Comparison of ENCODE assay signal across 10 cellular contexts in the genomic region with DNA sequence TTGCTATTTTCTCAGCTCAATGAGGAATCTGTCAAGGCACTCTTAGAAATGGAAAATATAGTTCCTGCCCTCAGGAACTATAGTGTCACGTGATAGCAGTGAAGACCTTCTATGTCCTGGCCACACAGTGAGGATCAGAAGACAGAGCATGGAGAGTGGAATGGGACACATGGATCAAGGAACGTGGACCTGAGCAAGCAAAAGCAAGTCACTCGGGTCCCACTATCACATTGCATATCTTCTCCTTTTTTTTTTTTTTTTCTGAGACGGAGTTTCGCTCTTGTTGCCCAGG. TPM values are rescaled to one million over a fixed set of nuclear protein-coding genes. Genes with fewer than 3 reads are reported as not detected.
DNase-seq lines count a peak whose midpoint lies in the region; ATAC-seq, FAIRE-seq and TF ChIP-seq lines count a peak whose summit lies in the region.
"Had no signal": no experiment of that assay in that cellular context is flagged by ENCODE, and none has a peak within 500 bp of the region (broad histone marks: within the 10 kb centered on the region; RNA-seq: fewer than 3 reads in every experiment).

No MANE protein-coding gene starts in this region.

- POLR2A ChIA-PET in activated naive CD8-positive, alpha-beta T cell treated with anti-CD3 and anti-CD28 coated beads, Interleukin-2, amount 10 ng/mL, durations not matched to agents 7 days and 5 days (lab: Charles Lee) = interaction anchor here (0.7 to 2.8 kb wide), 7 partner anchors 14 to 48 kb away, joined by 3 to 15 read pairs (median 4); no protein-coding TSS in a partner anchor

- H3K9ac ChIP-seq in BLaER1 treated with 17β-estradiol and CSF1 and Interleukin-3, amounts not matched to agents 10 nM and 100 nM = peak overlapping the region; percentile 42 to 71 (median 63); a peak in 15 of 22 replicates
- H3K9ac ChIP-seq in neural progenitor cell = no peak overlapping the region

- peaks cover 5 to 76% (median 64%) of the 10 kb centered on the region in 11 experiments; a peak in 20 of 22 replicates for H3K36me3 ChIP-seq in BLaER1 treated with 17β-estradiol and CSF1 and Interleukin-3, amounts not matched to agents 10 nM and 100 nM
- H3K36me3 ChIP-seq in neural progenitor cell (no peaks in the 10 kb centered on the region), tibial artery (no peaks in the 10 kb centered on the region)

- intact Hi-C loops in tibial artery (cut with DNase I; ENCODE audit: low total_unique reads) = no loop called here

- H3K27me3 ChIP-seq in BLaER1 treated with 17β-estradiol and CSF1 and Interleukin-3, amounts not matched to agents 10 nM and 100 nM = no peaks in the 10 kb centered on the region
- H3K27me3 ChIP-seq in neural progenitor cell (no peaks in the 10 kb centered on the region), tibial artery (no peaks in the 10 kb centered on the region)

- in situ Hi-C loops in KBM-7 (cut with MboI; ENCODE audit: low pct_unique_long_range_greater_than_20kb, low sequenced_read_pairs) = no loop called here

- DNase-seq in HFFc6 (no peak), neural progenitor cell (ENCODE audit: low spot score) (no peak), KBM-7 (no peak), tibial artery (no peak), GM12892 (ENCODE audit: insufficient read length) (no peak), NOMO-1 treated with DMSO at 0.1 percent for 48 hours (lab: John Stamatoyannopoulos, UW; ENCODE audit: unreplicated experiment) (no peak)
- no peak for DNase-seq in activated naive CD8-positive, alpha-beta T cell treated with anti-CD3 and anti-CD28 coated beads, Interleukin-2, amount 10 ng/mL, durations not matched to agents 7 days and 5 days
- DNase-seq: KG1, NCI-H2029 had no signal

- H3K27ac ChIP-seq in BLaER1 treated with 17β-estradiol and CSF1 and Interleukin-3, amounts not matched to agents 10 nM and 100 nM = peak overlapping the region; percentile 50 to 92 (median 78); a peak in 21 of 22 replicates
- H3K27ac ChIP-seq in neural progenitor cell = no peak overlapping the region
- no peak overlapping the region for H3K27ac ChIP-seq in tibial artery

- peaks cover 96 to 100% (median 100%) of the 10 kb centered on the region in 11 experiments for H4K20me1 ChIP-seq in BLaER1 treated with 17β-estradiol and CSF1 and Interleukin-3, amounts not matched to agents 10 nM and 100 nM
- H4K20me1 ChIP-seq in neural progenitor cell (ENCODE audit: low read depth) = peaks cover 59% of the 10 kb centered on the region

- peak overlapping the region in 2 of 10 experiments; percentile 2 to 33; a peak in 2 of 20 replicates for H3K4me3 ChIP-seq in BLaER1 treated with 17β-estradiol and CSF1 and Interleukin-3, amounts not matched to agents 10 nM and 100 nM
- H3K4me3 ChIP-seq in neural progenitor cell (no peak overlapping the region), tibial artery (no peak overlapping the region)

- peaks cover 100% of the 10 kb centered on the region in 10 experiments for H3K4me1 ChIP-seq in BLaER1 treated with 17β-estradiol and CSF1 and Interleukin-3, amounts not matched to agents 10 nM and 100 nM
- peaks cover 66% of the 10 kb centered on the region for H3K4me1 ChIP-seq in neural progenitor cell
- H3K4me1 ChIP-seq in tibial artery = peaks cover 0 to 93% (median 54%) of the 10 kb centered on the region in 4 donors

- H3K9me3 Mint-ChIP-seq in HFFc6 (no peaks in the 10 kb centered on the region), neural progenitor cell (no peaks in the 10 kb centered on the region)
- H3K9me3 Mint-ChIP-seq in activated naive CD8-positive, alpha-beta T cell treated with anti-CD3 and anti-CD28 coated beads, Interleukin-2, amount 10 ng/mL, durations not matched to agents 7 days and 5 days = no peaks in the 10 kb centered on the region

- H3K4me1 Mint-ChIP-seq in HFFc6 (ENCODE audit: low read depth) (peaks cover 100% of the 10 kb centered on the region), neural progenitor cell (peaks cover 88% of the 10 kb centered on the region)
- H3K4me1 Mint-ChIP-seq in activated naive CD8-positive, alpha-beta T cell treated with anti-CD3 and anti-CD28 coated beads, Interleukin-2, amount 10 ng/mL, durations not matched to agents 7 days and 5 days = peaks cover 90% of the 10 kb centered on the region

- no peak for ATAC-seq in activated naive CD8-positive, alpha-beta T cell treated with anti-CD3 and anti-CD28 coated beads, Interleukin-2, amount 10 ng/mL, durations not matched to agents 7 days and 5 days (ENCODE audit: low read depth)

- TF ChIP-seq CTCF in HFFc6 (IDR thresholded peaks at IDR 0.05) (no peak), neural progenitor cell (IDR thresholded peaks at IDR 0.05) (no peak), tibial artery (IDR thresholded peaks at IDR 0.05) (no peak)

- no peak for FAIRE-seq in GM12892 (lab: Jason Lieb, UNC)

- H3K4me3 Mint-ChIP-seq in HFFc6 (no peak overlapping the region), neural progenitor cell (peak overlapping the region; percentile 36)
- H3K4me3 Mint-ChIP-seq in activated naive CD8-positive, alpha-beta T cell treated with anti-CD3 and anti-CD28 coated beads, Interleukin-2, amount 10 ng/mL, durations not matched to agents 7 days and 5 days = peak overlapping the region; percentile 55

- H3K79me2 ChIP-seq in neural progenitor cell (ENCODE audit: low read depth) = peaks cover 68% of the 10 kb centered on the region

- H3K9me3 ChIP-seq in BLaER1 treated with 17β-estradiol and CSF1 and Interleukin-3, amounts not matched to agents 10 nM and 100 nM (replicated peaks in 1 of 11) = no peaks in the 10 kb centered on the region
- H3K9me3 ChIP-seq in neural progenitor cell (ENCODE audit: low read depth) (no peaks in the 10 kb centered on the region), tibial artery (no peaks in the 10 kb centered on the region)

- peaks cover 5% of the 10 kb centered on the region for H3F3A ChIP-seq in neural progenitor cell (ENCODE audit: low read depth)

- peak overlapping the region; percentile 83 to 98 (median 93) for H3K4me2 ChIP-seq in BLaER1 treated with 17β-estradiol and CSF1 and Interleukin-3, amounts not matched to agents 10 nM and 100 nM
- H3K4me2 ChIP-seq in neural progenitor cell = no peak overlapping the region

- H3K27ac Mint-ChIP-seq in HFFc6 (peak overlapping the region; percentile 73; the same call in 1 of the 2 replicates), neural progenitor cell (no peak overlapping the region)
- H3K27ac Mint-ChIP-seq in activated naive CD8-positive, alpha-beta T cell treated with anti-CD3 and anti-CD28 coated beads, Interleukin-2, amount 10 ng/mL, durations not matched to agents 7 days and 5 days = peak overlapping the region; percentile 67

- H3K27me3 Mint-ChIP-seq in HFFc6 (ENCODE audit: insufficient read depth) (peaks cover 2% of the 10 kb centered on the region; the same call in 1 of the 2 replicates), neural progenitor cell (ENCODE audit: insufficient read depth, low read depth) (no peaks in the 10 kb centered on the region)
- peaks cover 2% of the 10 kb centered on the region for H3K27me3 Mint-ChIP-seq in activated naive CD8-positive, alpha-beta T cell treated with anti-CD3 and anti-CD28 coated beads, Interleukin-2, amount 10 ng/mL, durations not matched to agents 7 days and 5 days

- no peak overlapping the region for H2AFZ ChIP-seq in neural progenitor cell (replicated peaks)

- H3K36me3 Mint-ChIP-seq in HFFc6 (ENCODE audit: low read depth) (peaks cover 64% of the 10 kb centered on the region), neural progenitor cell (peaks cover 24% of the 10 kb centered on the region)
- peaks cover 9% of the 10 kb centered on the region for H3K36me3 Mint-ChIP-seq in activated naive CD8-positive, alpha-beta T cell treated with anti-CD3 and anti-CD28 coated beads, Interleukin-2, amount 10 ng/mL, durations not matched to agents 7 days and 5 days

- TF ChIP-seq POLR2A in GM12892 (IDR thresholded peaks at IDR 0.05; ENCODE audit: low read depth, low read length) = no peak

RNA-seq across cellular contexts. Expression of a gene that starts 21.2 kb away (rescaled TPM):
- total RNA-seq in HFFc6 (2021; fragmentation: NEBNext Ultra II Directional; extraction: Animal tissue kit (Norgen Biotek cat#: 25700)) = 100 to 1,000 TPM in 4 of 6 experiments, 10 to 100 TPM in 2; 54.3 to 132 (median 118) TPM
- 10 to 100 TPM; 74.1 to 75.9 TPM for total RNA-seq in activated naive CD8-positive, alpha-beta T cell treated with anti-CD3 and anti-CD28 coated beads, Interleukin-2, amount 10 ng/mL, durations not matched to agents 7 days and 5 days
- 12.5 and 14.3 TPM in 2 replicates for total RNA-seq in neural progenitor cell (ENCODE audit: low replicate concordance)
- polyA plus RNA-seq in GM12892 (2012; ENCODE audit: missing spikeins) = 20.6 TPM

Comparison
In these comparisons a context has a peak if more than half of its experiments do, and no peak if none do; other contexts are left out.
1. H3K27ac ChIP-seq: peak in BLaER1 treated with 17β-estradiol and CSF1 and Interleukin-3, amounts not matched to agents 10 nM and 100 nM (11 of 11); none in neural progenitor cell (single experiment) and tibial artery (0 of 2).